ENCODE assay signal across 8 cellular contexts in the genomic region with DNA sequence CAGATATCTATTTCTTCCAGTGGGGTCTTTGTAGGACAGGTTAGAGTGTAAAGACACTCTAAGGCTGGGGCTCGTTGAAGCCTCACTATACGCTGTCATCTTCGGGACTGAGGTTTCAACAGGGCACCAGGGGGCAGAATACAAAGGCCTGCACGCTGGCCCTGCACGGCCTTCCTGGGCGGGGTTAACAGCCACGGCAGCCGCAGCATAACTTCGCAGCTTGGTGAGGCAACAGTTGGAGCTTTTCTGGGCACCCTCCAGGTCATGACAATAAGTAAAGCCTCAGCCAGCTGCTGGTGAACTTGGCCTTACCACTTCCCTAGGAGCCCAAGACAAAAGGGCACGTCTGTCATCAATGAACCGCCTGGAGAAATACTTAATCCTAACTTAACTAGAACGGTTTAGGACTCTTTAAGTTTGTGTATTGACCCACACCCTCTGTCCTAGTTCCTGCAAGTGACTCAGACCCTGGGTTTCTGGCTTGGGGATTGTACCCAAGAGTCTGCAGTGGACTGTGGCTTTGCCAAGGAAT. TPM values are rescaled to one million over a fixed set of nuclear protein-coding genes. Genes with fewer than 3 reads are reported as not detected.
DNase-seq lines count a peak whose midpoint lies in the region; ATAC-seq and TF ChIP-seq lines count a peak whose summit lies in the region.

No MANE protein-coding gene starts in this region.

- ATAC-seq in left lung (peak; percentile 79), GM21390 (IDR thresholded peaks at IDR 0.05; ENCODE audit: unreplicated experiment) (no peak), GM21360 (IDR thresholded peaks at IDR 0.05; ENCODE audit: unreplicated experiment) (no peak)

- H3K27ac ChIP-seq in WERI-Rb-1 (no peak overlapping the region), left lung (peak overlapping the region; percentile 58 to 77)

- intact Hi-C loops in left lung (cut with DNase I) = no loop called here

- peaks cover 95% of the 10 kb centered on the region for H3K27me3 ChIP-seq in WERI-Rb-1 (ENCODE audit: insufficient read depth, low read depth, severe bottlenecking)
- no peaks in the 10 kb centered on the region for H3K27me3 ChIP-seq in left lung

- H3K4me3 ChIP-seq in WERI-Rb-1 (ENCODE audit: low read depth, low read length) (no peak overlapping the region), cardiac fibroblast (replicated peaks in 1 of 2; ENCODE audit: low read depth in 2 of 2, low read length in 2 of 2) (no peak overlapping the region), left lung (no peak overlapping the region)

- peaks cover 11 to 54% of the 10 kb centered on the region in 2 donors for H3K4me1 ChIP-seq in left lung

- peak; percentile 46 for DNase-seq in GM10266 (ENCODE audit: extremely low spot score)
- DNase-seq in LoVo (ENCODE audit: low spot score) = peak; percentile 89
- peak; percentile 34 for DNase-seq in WERI-Rb-1
- peak; percentile 91 to 95 for DNase-seq in cardiac fibroblast (ENCODE audit: low read depth in 2 of 2)
- peak; percentile 91 to 95 for DNase-seq in left lung
- peak; percentile 65 to 83 for DNase-seq in stimulated activated CD4-positive, alpha-beta T cell treated with anti-CD3 and anti-CD28 coated beads, Interleukin-4, amount 100 ng/mL, for 48 hours (ENCODE audit: low read depth in 2 of 2)

- peak; percentile 52 for TF ChIP-seq CTCF in GM10266 (IDR thresholded peaks at IDR 0.05; ENCODE audit: control insufficient read depth, insufficient read depth, low read depth, missing control alignments)
- TF ChIP-seq CTCF in WERI-Rb-1 (IDR thresholded peaks at IDR 0.05; ENCODE audit: low read depth, low read length) = peak; percentile 48
- TF ChIP-seq CTCF in cardiac fibroblast (IDR thresholded peaks at IDR 0.05; ENCODE audit: low read depth, low read length) = peak; percentile 68
- TF ChIP-seq CTCF in left lung (IDR thresholded peaks at IDR 0.05) = peak; percentile 42 to 60

- H3K9me3 ChIP-seq in WERI-Rb-1 (ENCODE audit: severe bottlenecking) (peaks cover 10% of the 10 kb centered on the region), left lung (no peaks in the 10 kb centered on the region)

- H3K36me3 ChIP-seq in WERI-Rb-1 = no peaks in the 10 kb centered on the region
- H3K36me3 ChIP-seq in left lung = no peaks in the 10 kb centered on the region

RNA-seq across cellular contexts. Expression of gene RUNX1, which starts 2.3 kb away (rescaled TPM):
- 10 to 100 TPM; 81.1 to 89.6 TPM for total RNA-seq in left lung

Comparison
In these comparisons a context has a peak if more than half of its experiments do, and no peak if none do; other contexts are left out.
1. DNase-seq: peak in every context shown above with its lines; median percentile 93 in cardiac fibroblast; 93 in left lung; 89 in LoVo; 74 in stimulated activated CD4-positive, alpha-beta T cell treated with anti-CD3 and anti-CD28 coated beads, Interleukin-4, amount 100 ng/mL, for 48 hours; 46 in GM10266; 34 in WERI-Rb-1.